In the genomic region with DNA sequence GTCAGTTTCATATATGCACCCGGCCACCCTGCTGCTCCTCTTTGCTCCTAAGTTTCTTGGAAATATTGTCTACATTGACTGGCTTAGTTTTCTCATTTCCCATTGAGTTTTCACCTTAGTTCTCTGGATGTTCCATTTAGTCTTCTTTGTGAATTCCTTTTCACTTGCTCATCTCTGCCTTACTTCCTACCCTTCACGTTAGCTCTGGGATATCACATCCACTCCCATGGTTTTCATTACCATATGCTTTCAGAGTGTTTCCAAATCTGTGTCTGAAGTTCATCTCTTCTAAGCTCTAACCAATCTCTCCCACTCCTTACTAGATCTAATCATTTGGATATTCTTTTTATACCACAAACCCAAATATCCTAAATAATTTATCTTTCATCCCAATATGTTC, we compare ENCODE assay signal across 25 cellular contexts.
DNase-seq lines count a peak whose midpoint lies in the region; ATAC-seq and TF ChIP-seq lines count a peak whose summit lies in the region.
"Had no signal": no experiment of that assay in that cellular context is flagged by ENCODE, and none has a peak within 500 bp of the region (broad histone marks: within the 10 kb centered on the region; RNA-seq: fewer than 3 reads in every experiment).

No MANE protein-coding gene starts in this region.

- H2AK9ac ChIP-seq in IMR-90 (replicated peaks; ENCODE audit: low read depth, low read length, poor library complexity): no peak overlapping the region

- H3K4me3 Mint-ChIP-seq in GM23338: no peak overlapping the region
- H3K4me3 Mint-ChIP-seq: activated CD4-positive, alpha-beta T cell treated with anti-CD3 and anti-CD28 coated beads, Interleukin-2, amount 10 ng/mL, durations not matched to agents 7 days and 5 days; activated naive CD8-positive, alpha-beta T cell; CD4-positive, alpha-beta T cell; stimulated activated effector memory CD8-positive, alpha-beta T cell treated with anti-CD3 and anti-CD28 coated beads, Interleukin-12 subunit alpha, Interleukin-12 subunit beta, amount 100 ng/mL, for 72 hours had no signal

- H3K18ac ChIP-seq in IMR-90 (ENCODE audit: low read depth, low read length) (no peak overlapping the region), mesenchymal stem cell (ENCODE audit: low read depth in 1 of 2, low read length in 2 of 2) (peak overlapping the region in 1 of 2 experiments; percentile 4)

- no peaks in the 10 kb centered on the region for H3F3A ChIP-seq in GM23338 (replicated peaks; ENCODE audit: low read depth)

- 29% methylated on average over 1 of the region's 2 CpGs; no CpG with 5 or more reads in 1 of the 2 experiments for WGBS in IMR-90 (ENCODE audit: extremely low coverage in 2 of 2, insufficient read length in 1 of 2), 2 experiments
- WGBS in mesenchymal stem cell: 43% methylated on average over 2 of the region's 2 CpGs

- no peak overlapping the region for H3K23ac ChIP-seq in IMR-90 (ENCODE audit: low read depth, low read length)
- H3K23ac ChIP-seq in mesenchymal stem cell (ENCODE audit: low read length in 2 of 2): no peak overlapping the region

- no peaks in the 10 kb centered on the region for H3K27me3 Mint-ChIP-seq in GM23338 (ENCODE audit: insufficient read depth, low read depth, poor library complexity)
- H3K27me3 Mint-ChIP-seq: activated CD4-positive, alpha-beta T cell treated with anti-CD3 and anti-CD28 coated beads, Interleukin-2, amount 10 ng/mL, durations not matched to agents 7 days and 5 days; activated naive CD8-positive, alpha-beta T cell; CD4-positive, alpha-beta T cell had no signal

- H3K9me3 Mint-ChIP-seq in GM23338: peaks cover 4% of the 10 kb centered on the region; the same call in 2 of the 3 replicates
- H3K9me3 Mint-ChIP-seq: stimulated activated effector memory CD8-positive, alpha-beta T cell treated with anti-CD3 and anti-CD28 coated beads, Interleukin-12 subunit alpha, Interleukin-12 subunit beta, amount 100 ng/mL, for 72 hours had no signal

- H3K4ac ChIP-seq in IMR-90 (ENCODE audit: low read depth, low read length) (no peak overlapping the region), mesenchymal stem cell (ENCODE audit: low read depth in 1 of 2, low read length in 2 of 2) (no peak overlapping the region)

- peaks cover under 1% of the 10 kb centered on the region; the same call in 1 of the 3 replicates for H3K36me3 Mint-ChIP-seq in GM23338 (ENCODE audit: low read depth)
- H3K36me3 Mint-ChIP-seq: stimulated activated effector memory CD8-positive, alpha-beta T cell treated with anti-CD3 and anti-CD28 coated beads, Interleukin-12 subunit alpha, Interleukin-12 subunit beta, amount 100 ng/mL, for 72 hours had no signal

- dilution Hi-C loops in IMR-90 (cut with HindIII; ENCODE audit: low sequenced_read_pairs, unreplicated experiment): no loop called here

- H2BK5ac ChIP-seq in IMR-90 (ENCODE audit: low read depth, low read length, poor library complexity, severe bottlenecking) (no peak overlapping the region), mesenchymal stem cell (ENCODE audit: low read depth, low read length, poor library complexity, severe bottlenecking) (no peak overlapping the region)

- H2AK5ac ChIP-seq in IMR-90 (ENCODE audit: low read depth, low read length): no peak overlapping the region
- H2AK5ac ChIP-seq in mesenchymal stem cell (ENCODE audit: low read length, severe bottlenecking): no peak overlapping the region

- POLR2A ChIA-PET in IMR-90 (lab: Charles Lee; ENCODE audit: unreplicated experiment): no interaction called here

- DNase-seq in AG10803 (ENCODE audit: low read depth) (peak; percentile 56), IMR-90 (peak; percentile 21), epithelial cell of esophagus (ENCODE audit: low read depth) (peak; percentile 38), mesenchymal stem cell (peak; percentile 23), NCI-H69 (lab: John Stamatoyannopoulos, UW) (no peak), GM23338 (ENCODE audit: low spot score) (no peak), AG08395 (ENCODE audit: low spot score) (no peak), NCI-H510A treated with DMSO at 0.1 percent for 48 hours (lab: John Stamatoyannopoulos, UW) (no peak)
- DNase-seq: activated CD4-positive, alpha-beta T cell treated with anti-CD3 and anti-CD28 coated beads, Interleukin-2, amount 10 ng/mL, durations not matched to agents 7 days and 5 days; activated effector memory CD4-positive, alpha-beta T cell treated with anti-CD3 and anti-CD28 coated beads, Interleukin-2, amount 50 U/mL, for 16 hours; CD4-positive, alpha-beta T cell; central memory CD4-positive, alpha-beta T cell; dermis blood vessel endothelial cell; left colon; MV-4-11; NCI-H146; NCI-H345; NCI-H82; T1000; upper lobe of left lung had no signal

- CTCF ChIA-PET in IMR-90 (lab: Yijun Ruan, JAX): interaction anchor here (1.0 kb wide), 1 partner anchor 16 kb away, joined by 3 read pairs; no protein-coding TSS in a partner anchor

- in situ Hi-C loops in IMR-90 (cut with MboI; ENCODE audit: low sequenced_read_pairs): no loop called here

- H4K91ac ChIP-seq in IMR-90 (ENCODE audit: insufficient read depth, low read depth, low read length): no peak overlapping the region
- no peak overlapping the region for H4K91ac ChIP-seq in mesenchymal stem cell (ENCODE audit: low read length)

- H2BK15ac ChIP-seq in IMR-90 (ENCODE audit: low read depth, low read length): no peak overlapping the region
- no peak overlapping the region for H2BK15ac ChIP-seq in mesenchymal stem cell (ENCODE audit: low read depth, poor library complexity, severe bottlenecking)

- H3K27ac ChIP-seq in IMR-90 (ENCODE audit: insufficient read depth, low read length) (no peak overlapping the region), mesenchymal stem cell (ENCODE audit: low read length, poor library complexity, severe bottlenecking) (no peak overlapping the region), GM23338 (ENCODE audit: low read depth) (no peak overlapping the region)
- H3K27ac ChIP-seq: esophagus muscularis mucosa, hepatocyte, upper lobe of left lung had no signal

- ATAC-seq in IMR-90 (ENCODE audit: low read depth) (no peak), GM23338 (no peak)
- ATAC-seq: HCT116, left colon had no signal

- H2AFZ ChIP-seq in IMR-90 (replicated peaks; ENCODE audit: low read length, poor library complexity): no peak overlapping the region
- no peak overlapping the region for H2AFZ ChIP-seq in mesenchymal stem cell (ENCODE audit: low read depth, low read length)
- no peak overlapping the region for H2AFZ ChIP-seq in GM23338
- H2AFZ ChIP-seq: hepatocyte had no signal

- H3K9me1 ChIP-seq in IMR-90 (ENCODE audit: insufficient read depth, low read length): peaks cover 2% of the 10 kb centered on the region

- H2BK12ac ChIP-seq in mesenchymal stem cell (ENCODE audit: low read length in 2 of 2): no peak overlapping the region

- no peaks in the 10 kb centered on the region for H3K4me1 Mint-ChIP-seq in GM23338

- H3K4me3 ChIP-seq in AG10803 (ENCODE audit: low read length) (no peak overlapping the region), IMR-90 (ENCODE audit: insufficient read depth, low read depth, low read length) (no peak overlapping the region), epithelial cell of esophagus (ENCODE audit: low read length) (no peak overlapping the region), mesenchymal stem cell (ENCODE audit: insufficient read depth in 1 of 2, low read depth in 1 of 2, low read length in 2 of 2) (no peak overlapping the region), GM23338 (no peak overlapping the region)
- H3K4me3 ChIP-seq: esophagus muscularis mucosa, hepatocyte, upper lobe of left lung had no signal

- H3K27ac Mint-ChIP-seq in GM23338: no peak overlapping the region
- H3K27ac Mint-ChIP-seq: activated CD4-positive, alpha-beta T cell treated with anti-CD3 and anti-CD28 coated beads, Interleukin-2, amount 10 ng/mL, durations not matched to agents 7 days and 5 days; activated naive CD8-positive, alpha-beta T cell; CD4-positive, alpha-beta T cell; stimulated activated effector memory CD8-positive, alpha-beta T cell treated with anti-CD3 and anti-CD28 coated beads, Interleukin-12 subunit alpha, Interleukin-12 subunit beta, amount 100 ng/mL, for 72 hours had no signal

- H3K9me2 ChIP-seq in GM23338 (ENCODE audit: insufficient read depth): peaks cover 18% of the 10 kb centered on the region

- H3K4me2 ChIP-seq in IMR-90 (ENCODE audit: low read depth, low read length) (no peak overlapping the region), mesenchymal stem cell (ENCODE audit: low read length, poor library complexity, severe bottlenecking) (no peak overlapping the region), GM23338 (no peak overlapping the region)
- H3K4me2 ChIP-seq: hepatocyte had no signal

- H4K20me1 ChIP-seq in IMR-90 (ENCODE audit: insufficient read depth, low read length) (no peaks in the 10 kb centered on the region), GM23338 (replicated peaks; ENCODE audit: insufficient read depth) (no peaks in the 10 kb centered on the region)

- H3K56ac ChIP-seq in IMR-90 (ENCODE audit: extremely low read depth, insufficient read depth, low read length): no peak overlapping the region

- peaks cover 5% of the 10 kb centered on the region for H3K4me1 ChIP-seq in IMR-90 (ENCODE audit: control insufficient read depth, insufficient read depth, low read length)
- H3K4me1 ChIP-seq in mesenchymal stem cell (ENCODE audit: control insufficient read depth, insufficient read depth, low read depth, low read length): no peaks in the 10 kb centered on the region
- no peaks in the 10 kb centered on the region for H3K4me1 ChIP-seq in GM23338 (ENCODE audit: insufficient read depth)
- H3K4me1 ChIP-seq: upper lobe of left lung had no signal

- H2BK120ac ChIP-seq in IMR-90 (ENCODE audit: low read depth, low read length) (no peak overlapping the region), mesenchymal stem cell (ENCODE audit: low read depth, low read length) (no peak overlapping the region)

- no peak for TF ChIP-seq RAD21 in IMR-90 (IDR thresholded peaks at IDR 0.05; ENCODE audit: low read length)

- intact Hi-C loops in IMR-90 (cut with micrococcal nuclease): no loop called here

- no peak overlapping the region for H2BK20ac ChIP-seq in IMR-90 (ENCODE audit: low read depth, low read length)

- H3K79me1 ChIP-seq in IMR-90 (ENCODE audit: low read depth in 1 of 2, low read length in 2 of 2) (no peaks in the 10 kb centered on the region), mesenchymal stem cell (replicated peaks; ENCODE audit: low read length, poor library complexity, severe bottlenecking) (no peaks in the 10 kb centered on the region)

- H4K5ac ChIP-seq in IMR-90 (ENCODE audit: low read depth, low read length): no peak overlapping the region

- BruUV-seq in IMR-90 (replicated peaks; lab: Mats Ljungman, UMichigan): no TSS peak

- TF ChIP-seq POLR2A in IMR-90 (IDR thresholded peaks at IDR 0.05; ENCODE audit: low read depth, low read length): no peak

- H3K36me3 ChIP-seq in IMR-90 (ENCODE audit: control insufficient read depth, insufficient read depth, low read length) (no peaks in the 10 kb centered on the region), mesenchymal stem cell (ENCODE audit: control insufficient read depth in 1 of 2, insufficient read depth in 2 of 2, low read depth in 1 of 2, low read length in 2 of 2) (no peaks in the 10 kb centered on the region), GM23338 (ENCODE audit: insufficient read depth) (no peaks in the 10 kb centered on the region)
- H3K36me3 ChIP-seq: esophagus muscularis mucosa, upper lobe of left lung had no signal

- TF ChIP-seq CTCF in AG10803 (conservative IDR thresholded peaks at IDR 0.05; ENCODE audit: low read length): no peak
- no peak for TF ChIP-seq CTCF in IMR-90 (conservative IDR thresholded peaks at IDR 0.05; ENCODE audit: low read depth, low read length)
- TF ChIP-seq CTCF in epithelial cell of esophagus (IDR thresholded peaks at IDR 0.05; ENCODE audit: insufficient read depth, low read depth, low read length, missing control alignments): no peak
- no peak for TF ChIP-seq CTCF in GM23338 (conservative IDR thresholded peaks at IDR 0.05; ENCODE audit: low read depth in 2 of 2)

- H4K8ac ChIP-seq in IMR-90 (ENCODE audit: low read depth in 2 of 2, low read length in 2 of 2) (no peak overlapping the region), mesenchymal stem cell (ENCODE audit: low read length) (no peak overlapping the region)

- no peaks in the 10 kb centered on the region; the same call in 1 of the 2 replicates for H3K27me3 ChIP-seq in IMR-90 (ENCODE audit: control insufficient read depth, insufficient read depth, low read length)
- H3K27me3 ChIP-seq in mesenchymal stem cell (ENCODE audit: control insufficient read depth in 1 of 2, insufficient read depth in 1 of 2, low read length in 2 of 2): no peaks in the 10 kb centered on the region
- no peaks in the 10 kb centered on the region for H3K27me3 ChIP-seq in GM23338 (ENCODE audit: insufficient read depth)
- H3K27me3 ChIP-seq: esophagus muscularis mucosa, hepatocyte, upper lobe of left lung had no signal

- H3K9ac ChIP-seq in IMR-90 (ENCODE audit: low read depth, low read length) (no peak overlapping the region), mesenchymal stem cell (ENCODE audit: low read length) (no peak overlapping the region)

- no peaks in the 10 kb centered on the region for H3K9me3 ChIP-seq in IMR-90 (ENCODE audit: control insufficient read depth, insufficient read depth, low read length)
- no peaks in the 10 kb centered on the region for H3K9me3 ChIP-seq in mesenchymal stem cell (ENCODE audit: control insufficient read depth, low read length)
- H3K9me3 ChIP-seq: esophagus muscularis mucosa, upper lobe of left lung had no signal

- H3K14ac ChIP-seq in IMR-90 (replicated peaks; ENCODE audit: low read depth, low read length): no peak overlapping the region
- H3K14ac ChIP-seq in mesenchymal stem cell (ENCODE audit: low read length in 2 of 2): no peak overlapping the region

- no peaks in the 10 kb centered on the region for H3K79me2 ChIP-seq in GM23338 (replicated peaks; ENCODE audit: insufficient read depth)
- H3K79me2 ChIP-seq: hepatocyte had no signal

Comparison
In these comparisons a context has a peak if more than half of its experiments do, and no peak if none do; other contexts are left out.
1. DNase-seq: peak in AG10803 (single experiment), IMR-90 (single experiment), epithelial cell of esophagus (single experiment) and mesenchymal stem cell (single experiment); none in NCI-H69 (single experiment), GM23338 (single experiment), AG08395 (single experiment) and NCI-H510A treated with DMSO at 0.1 percent for 48 hours (single experiment).